In the genomic region with DNA sequence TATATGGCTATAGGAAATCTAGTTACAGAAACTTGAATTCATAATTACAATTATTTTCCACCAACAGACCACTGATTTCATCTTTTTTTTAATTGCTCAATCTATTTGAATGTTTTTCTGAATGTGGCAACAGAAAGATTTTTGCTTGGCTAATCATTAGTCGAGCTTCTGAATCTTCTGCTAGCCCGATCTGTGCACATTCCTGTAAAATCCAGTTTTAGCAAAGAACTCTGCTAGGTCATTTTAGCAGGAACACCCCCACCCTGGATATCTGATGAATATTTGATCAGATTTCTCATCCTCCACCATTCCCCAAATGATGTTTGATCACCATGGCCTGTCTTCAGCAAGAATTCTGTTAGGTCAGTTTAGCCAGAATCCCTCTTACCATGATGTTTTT, we compare ENCODE assay signal across 2 cellular contexts.
TF ChIP-seq lines count a peak whose summit lies in the region.

No MANE protein-coding gene starts in this region.

TF ChIP-seq in liver, 16 proteins besides CTCF, POLR2A, EP300 and RAD21 (continued from another document):
- TF ChIP-seq, protein P1, sequence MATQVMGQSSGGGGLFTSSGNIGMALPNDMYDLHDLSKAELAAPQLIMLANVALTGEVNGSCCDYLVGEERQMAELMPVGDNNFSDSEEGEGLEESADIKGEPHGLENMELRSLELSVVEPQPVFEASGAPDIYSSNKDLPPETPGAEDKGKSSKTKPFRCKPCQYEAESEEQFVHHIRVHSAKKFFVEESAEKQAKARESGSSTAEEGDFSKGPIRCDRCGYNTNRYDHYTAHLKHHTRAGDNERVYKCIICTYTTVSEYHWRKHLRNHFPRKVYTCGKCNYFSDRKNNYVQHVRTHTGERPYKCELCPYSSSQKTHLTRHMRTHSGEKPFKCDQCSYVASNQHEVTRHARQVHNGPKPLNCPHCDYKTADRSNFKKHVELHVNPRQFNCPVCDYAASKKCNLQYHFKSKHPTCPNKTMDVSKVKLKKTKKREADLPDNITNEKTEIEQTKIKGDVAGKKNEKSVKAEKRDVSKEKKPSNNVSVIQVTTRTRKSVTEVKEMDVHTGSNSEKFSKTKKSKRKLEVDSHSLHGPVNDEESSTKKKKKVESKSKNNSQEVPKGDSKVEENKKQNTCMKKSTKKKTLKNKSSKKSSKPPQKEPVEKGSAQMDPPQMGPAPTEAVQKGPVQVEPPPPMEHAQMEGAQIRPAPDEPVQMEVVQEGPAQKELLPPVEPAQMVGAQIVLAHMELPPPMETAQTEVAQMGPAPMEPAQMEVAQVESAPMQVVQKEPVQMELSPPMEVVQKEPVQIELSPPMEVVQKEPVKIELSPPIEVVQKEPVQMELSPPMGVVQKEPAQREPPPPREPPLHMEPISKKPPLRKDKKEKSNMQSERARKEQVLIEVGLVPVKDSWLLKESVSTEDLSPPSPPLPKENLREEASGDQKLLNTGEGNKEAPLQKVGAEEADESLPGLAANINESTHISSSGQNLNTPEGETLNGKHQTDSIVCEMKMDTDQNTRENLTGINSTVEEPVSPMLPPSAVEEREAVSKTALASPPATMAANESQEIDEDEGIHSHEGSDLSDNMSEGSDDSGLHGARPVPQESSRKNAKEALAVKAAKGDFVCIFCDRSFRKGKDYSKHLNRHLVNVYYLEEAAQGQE (IDR thresholded peaks at IDR 0.05) = no peak
- TF ChIP-seq TAF1 (conservative IDR thresholded peaks at IDR 0.05) = no peak
- TF ChIP-seq YY1 (IDR thresholded peaks at IDR 0.05) = peak; percentile 14
- TF ChIP-seq JUND (IDR thresholded peaks at IDR 0.05) = no peak
- TF ChIP-seq, protein P2, sequence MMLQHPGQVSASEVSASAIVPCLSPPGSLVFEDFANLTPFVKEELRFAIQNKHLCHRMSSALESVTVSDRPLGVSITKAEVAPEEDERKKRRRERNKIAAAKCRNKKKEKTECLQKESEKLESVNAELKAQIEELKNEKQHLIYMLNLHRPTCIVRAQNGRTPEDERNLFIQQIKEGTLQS (IDR thresholded peaks at IDR 0.05) = no peak
- peak in 1 of 2 donors; percentile 7 for TF ChIP-seq HNF4A (conservative IDR thresholded peaks at IDR 0.05)
- no peak for TF ChIP-seq FOXA2 (IDR thresholded peaks at IDR 0.05)
- no peak for TF ChIP-seq SP1 (IDR thresholded peaks at IDR 0.05)
- no peak for TF ChIP-seq FOXA1 (IDR thresholded peaks at IDR 0.05)
- no peak for TF ChIP-seq GABPA (IDR thresholded peaks at IDR 0.05 in 1 of 2, conservative IDR thresholded peaks at IDR 0.05 in 1 of 2)
- TF ChIP-seq, protein P3, sequence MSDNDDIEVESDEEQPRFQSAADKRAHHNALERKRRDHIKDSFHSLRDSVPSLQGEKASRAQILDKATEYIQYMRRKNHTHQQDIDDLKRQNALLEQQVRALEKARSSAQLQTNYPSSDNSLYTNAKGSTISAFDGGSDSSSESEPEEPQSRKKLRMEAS (IDR thresholded peaks at IDR 0.05) = no peak
- TF ChIP-seq EGR1 (IDR thresholded peaks at IDR 0.05; ENCODE audit: low read depth in 2 of 2) = peak in 1 of 2 donors; percentile 13
- peak in 1 of 2 donors; percentile 18 for TF ChIP-seq RXRA (IDR thresholded peaks at IDR 0.05)
- no peak for TF ChIP-seq HNF4G (IDR thresholded peaks at IDR 0.05)

TF ChIP-seq in HepG2, 621 proteins besides CTCF, POLR2A, EP300 and RAD21 (continued from another document):
- TF ChIP-seq, protein P4, sequence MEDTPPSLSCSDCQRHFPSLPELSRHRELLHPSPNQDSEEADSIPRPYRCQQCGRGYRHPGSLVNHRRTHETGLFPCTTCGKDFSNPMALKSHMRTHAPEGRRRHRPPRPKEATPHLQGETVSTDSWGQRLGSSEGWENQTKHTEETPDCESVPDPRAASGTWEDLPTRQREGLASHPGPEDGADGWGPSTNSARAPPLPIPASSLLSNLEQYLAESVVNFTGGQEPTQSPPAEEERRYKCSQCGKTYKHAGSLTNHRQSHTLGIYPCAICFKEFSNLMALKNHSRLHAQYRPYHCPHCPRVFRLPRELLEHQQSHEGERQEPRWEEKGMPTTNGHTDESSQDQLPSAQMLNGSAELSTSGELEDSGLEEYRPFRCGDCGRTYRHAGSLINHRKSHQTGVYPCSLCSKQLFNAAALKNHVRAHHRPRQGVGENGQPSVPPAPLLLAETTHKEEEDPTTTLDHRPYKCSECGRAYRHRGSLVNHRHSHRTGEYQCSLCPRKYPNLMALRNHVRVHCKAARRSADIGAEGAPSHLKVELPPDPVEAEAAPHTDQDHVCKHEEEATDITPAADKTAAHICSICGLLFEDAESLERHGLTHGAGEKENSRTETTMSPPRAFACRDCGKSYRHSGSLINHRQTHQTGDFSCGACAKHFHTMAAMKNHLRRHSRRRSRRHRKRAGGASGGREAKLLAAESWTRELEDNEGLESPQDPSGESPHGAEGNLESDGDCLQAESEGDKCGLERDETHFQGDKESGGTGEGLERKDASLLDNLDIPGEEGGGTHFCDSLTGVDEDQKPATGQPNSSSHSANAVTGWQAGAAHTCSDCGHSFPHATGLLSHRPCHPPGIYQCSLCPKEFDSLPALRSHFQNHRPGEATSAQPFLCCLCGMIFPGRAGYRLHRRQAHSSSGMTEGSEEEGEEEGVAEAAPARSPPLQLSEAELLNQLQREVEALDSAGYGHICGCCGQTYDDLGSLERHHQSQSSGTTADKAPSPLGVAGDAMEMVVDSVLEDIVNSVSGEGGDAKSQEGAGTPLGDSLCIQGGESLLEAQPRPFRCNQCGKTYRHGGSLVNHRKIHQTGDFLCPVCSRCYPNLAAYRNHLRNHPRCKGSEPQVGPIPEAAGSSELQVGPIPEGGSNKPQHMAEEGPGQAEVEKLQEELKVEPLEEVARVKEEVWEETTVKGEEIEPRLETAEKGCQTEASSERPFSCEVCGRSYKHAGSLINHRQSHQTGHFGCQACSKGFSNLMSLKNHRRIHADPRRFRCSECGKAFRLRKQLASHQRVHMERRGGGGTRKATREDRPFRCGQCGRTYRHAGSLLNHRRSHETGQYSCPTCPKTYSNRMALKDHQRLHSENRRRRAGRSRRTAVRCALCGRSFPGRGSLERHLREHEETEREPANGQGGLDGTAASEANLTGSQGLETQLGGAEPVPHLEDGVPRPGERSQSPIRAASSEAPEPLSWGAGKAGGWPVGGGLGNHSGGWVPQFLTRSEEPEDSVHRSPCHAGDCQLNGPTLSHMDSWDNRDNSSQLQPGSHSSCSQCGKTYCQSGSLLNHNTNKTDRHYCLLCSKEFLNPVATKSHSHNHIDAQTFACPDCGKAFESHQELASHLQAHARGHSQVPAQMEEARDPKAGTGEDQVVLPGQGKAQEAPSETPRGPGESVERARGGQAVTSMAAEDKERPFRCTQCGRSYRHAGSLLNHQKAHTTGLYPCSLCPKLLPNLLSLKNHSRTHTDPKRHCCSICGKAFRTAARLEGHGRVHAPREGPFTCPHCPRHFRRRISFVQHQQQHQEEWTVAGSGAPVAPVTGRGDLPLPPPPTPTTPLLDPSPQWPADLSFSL (CRISPR knock-in tag; IDR thresholded peaks at IDR 0.05) = no peak
- no peak for TF ChIP-seq NCOA2 (CRISPR knock-in tag; IDR thresholded peaks at IDR 0.05)
- TF ChIP-seq SMAD1 (CRISPR knock-in tag; IDR thresholded peaks at IDR 0.05; ENCODE audit: borderline replicate concordance, low read depth) = no peak
- TF ChIP-seq, protein P5, sequence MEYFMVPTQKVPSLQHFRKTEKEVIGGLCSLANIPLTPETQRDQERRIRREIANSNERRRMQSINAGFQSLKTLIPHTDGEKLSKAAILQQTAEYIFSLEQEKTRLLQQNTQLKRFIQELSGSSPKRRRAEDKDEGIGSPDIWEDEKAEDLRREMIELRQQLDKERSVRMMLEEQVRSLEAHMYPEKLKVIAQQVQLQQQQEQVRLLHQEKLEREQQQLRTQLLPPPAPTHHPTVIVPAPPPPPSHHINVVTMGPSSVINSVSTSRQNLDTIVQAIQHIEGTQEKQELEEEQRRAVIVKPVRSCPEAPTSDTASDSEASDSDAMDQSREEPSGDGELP (IDR thresholded peaks at IDR 0.05; ENCODE audit: borderline replicate concordance, low read depth) = no peak
- TF ChIP-seq, protein P6, sequence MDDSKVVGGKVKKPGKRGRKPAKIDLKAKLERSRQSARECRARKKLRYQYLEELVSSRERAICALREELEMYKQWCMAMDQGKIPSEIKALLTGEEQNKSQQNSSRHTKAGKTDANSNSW (CRISPR knock-in tag; IDR thresholded peaks at IDR 0.05; ENCODE audit: borderline replicate concordance) = no peak
- TF ChIP-seq, protein P7, sequence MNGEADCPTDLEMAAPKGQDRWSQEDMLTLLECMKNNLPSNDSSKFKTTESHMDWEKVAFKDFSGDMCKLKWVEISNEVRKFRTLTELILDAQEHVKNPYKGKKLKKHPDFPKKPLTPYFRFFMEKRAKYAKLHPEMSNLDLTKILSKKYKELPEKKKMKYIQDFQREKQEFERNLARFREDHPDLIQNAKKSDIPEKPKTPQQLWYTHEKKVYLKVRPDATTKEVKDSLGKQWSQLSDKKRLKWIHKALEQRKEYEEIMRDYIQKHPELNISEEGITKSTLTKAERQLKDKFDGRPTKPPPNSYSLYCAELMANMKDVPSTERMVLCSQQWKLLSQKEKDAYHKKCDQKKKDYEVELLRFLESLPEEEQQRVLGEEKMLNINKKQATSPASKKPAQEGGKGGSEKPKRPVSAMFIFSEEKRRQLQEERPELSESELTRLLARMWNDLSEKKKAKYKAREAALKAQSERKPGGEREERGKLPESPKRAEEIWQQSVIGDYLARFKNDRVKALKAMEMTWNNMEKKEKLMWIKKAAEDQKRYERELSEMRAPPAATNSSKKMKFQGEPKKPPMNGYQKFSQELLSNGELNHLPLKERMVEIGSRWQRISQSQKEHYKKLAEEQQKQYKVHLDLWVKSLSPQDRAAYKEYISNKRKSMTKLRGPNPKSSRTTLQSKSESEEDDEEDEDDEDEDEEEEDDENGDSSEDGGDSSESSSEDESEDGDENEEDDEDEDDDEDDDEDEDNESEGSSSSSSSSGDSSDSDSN (CRISPR knock-in tag; IDR thresholded peaks at IDR 0.05) = no peak
- no peak for TF ChIP-seq SMYD3 (CRISPR knock-in tag; IDR thresholded peaks at IDR 0.05)
- TF ChIP-seq HMG20B (CRISPR knock-in tag; conservative IDR thresholded peaks at IDR 0.05) = no peak
- no peak for TF ChIP-seq XRCC5 (optimal IDR thresholded peaks at IDR 0.05; ENCODE audit: low read length)
- TF ChIP-seq KAT8 (CRISPR knock-in tag; IDR thresholded peaks at IDR 0.05) = no peak
- TF ChIP-seq FOXK1 (CRISPR knock-in tag; IDR thresholded peaks at IDR 0.05; ENCODE audit: borderline replicate concordance, low read depth) = no peak
- TF ChIP-seq FOXM1 (CRISPR knock-in tag; IDR thresholded peaks at IDR 0.05) = no peak
- TF ChIP-seq, protein P8, sequence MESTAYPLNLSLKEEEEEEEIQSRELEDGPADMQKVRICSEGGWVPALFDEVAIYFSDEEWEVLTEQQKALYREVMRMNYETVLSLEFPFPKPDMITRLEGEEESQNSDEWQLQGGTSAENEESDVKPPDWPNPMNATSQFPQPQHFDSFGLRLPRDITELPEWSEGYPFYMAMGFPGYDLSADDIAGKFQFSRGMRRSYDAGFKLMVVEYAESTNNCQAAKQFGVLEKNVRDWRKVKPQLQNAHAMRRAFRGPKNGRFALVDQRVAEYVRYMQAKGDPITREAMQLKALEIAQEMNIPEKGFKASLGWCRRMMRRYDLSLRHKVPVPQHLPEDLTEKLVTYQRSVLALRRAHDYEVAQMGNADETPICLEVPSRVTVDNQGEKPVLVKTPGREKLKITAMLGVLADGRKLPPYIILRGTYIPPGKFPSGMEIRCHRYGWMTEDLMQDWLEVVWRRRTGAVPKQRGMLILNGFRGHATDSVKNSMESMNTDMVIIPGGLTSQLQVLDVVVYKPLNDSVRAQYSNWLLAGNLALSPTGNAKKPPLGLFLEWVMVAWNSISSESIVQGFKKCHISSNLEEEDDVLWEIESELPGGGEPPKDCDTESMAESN (CRISPR knock-in tag; conservative IDR thresholded peaks at IDR 0.05) = no peak
- TF ChIP-seq EHMT2 (IDR thresholded peaks at IDR 0.05; ENCODE audit: borderline replicate concordance, low read depth, low read length) = no peak
- TF ChIP-seq ZKSCAN5 (CRISPR knock-in tag; IDR thresholded peaks at IDR 0.05) = no peak
- TF ChIP-seq, protein P9, sequence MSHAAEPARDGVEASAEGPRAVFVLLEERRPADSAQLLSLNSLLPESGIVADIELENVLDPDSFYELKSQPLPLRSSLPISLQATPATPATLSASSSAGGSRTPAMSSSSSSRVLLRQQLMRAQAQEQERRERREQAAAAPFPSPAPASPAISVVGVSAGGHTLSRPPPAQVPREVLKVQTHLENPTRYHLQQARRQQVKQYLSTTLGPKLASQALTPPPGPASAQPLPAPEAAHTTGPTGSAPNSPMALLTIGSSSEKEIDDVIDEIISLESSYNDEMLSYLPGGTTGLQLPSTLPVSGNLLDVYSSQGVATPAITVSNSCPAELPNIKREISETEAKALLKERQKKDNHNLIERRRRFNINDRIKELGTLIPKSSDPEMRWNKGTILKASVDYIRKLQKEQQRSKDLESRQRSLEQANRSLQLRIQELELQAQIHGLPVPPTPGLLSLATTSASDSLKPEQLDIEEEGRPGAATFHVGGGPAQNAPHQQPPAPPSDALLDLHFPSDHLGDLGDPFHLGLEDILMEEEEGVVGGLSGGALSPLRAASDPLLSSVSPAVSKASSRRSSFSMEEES (CRISPR knock-in tag; IDR thresholded peaks at IDR 0.05) = no peak
- TF ChIP-seq ZSCAN21 (CRISPR knock-in tag; IDR thresholded peaks at IDR 0.05; ENCODE audit: borderline replicate concordance) = no peak
- no peak for TF ChIP-seq NFKB2 (CRISPR knock-in tag; IDR thresholded peaks at IDR 0.05; ENCODE audit: borderline replicate concordance)
- no peak for TF ChIP-seq POLR2AphosphoS2 (IDR thresholded peaks at IDR 0.05; ENCODE audit: low read depth, low read length)
TF ChIP-seq in HepG2: peak in this region for 0.
